In the genomic region with DNA sequence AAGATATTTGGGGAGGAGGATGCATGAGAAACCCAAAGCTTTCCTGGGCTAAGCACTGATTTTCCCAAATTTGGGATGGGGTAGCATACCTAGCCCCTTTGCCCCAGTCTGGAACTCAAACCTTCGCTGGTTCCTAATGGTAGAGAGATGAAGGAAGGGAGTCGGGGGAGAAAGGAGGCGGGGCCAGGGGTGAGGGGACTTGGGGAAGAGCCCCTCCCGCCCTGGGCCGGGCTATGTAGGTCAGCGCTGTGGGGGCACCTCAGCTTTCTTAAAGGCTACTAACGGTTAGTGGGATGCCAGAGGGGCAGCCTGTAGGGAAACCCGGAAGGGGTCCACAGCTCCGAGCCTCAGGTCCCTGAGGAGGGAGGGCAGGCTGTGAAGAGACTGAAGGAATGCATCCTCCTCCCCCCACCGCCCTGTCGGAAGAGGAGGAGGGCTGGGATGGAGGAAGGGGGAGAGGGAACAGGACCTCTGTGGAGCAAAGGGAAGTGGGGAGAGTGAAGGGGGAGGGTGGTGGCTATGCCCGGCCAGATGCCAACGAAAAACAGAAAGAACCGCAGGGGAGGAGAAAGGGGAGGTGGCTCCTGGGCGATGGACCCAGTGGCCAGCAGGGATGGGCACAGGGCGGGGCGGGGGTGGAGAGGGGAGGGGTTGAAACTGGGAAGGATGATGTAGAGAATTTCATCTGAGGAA, we compare ENCODE assay signal across 10 cellular contexts. TPM values are rescaled to one million over a fixed set of nuclear protein-coding genes. Genes with fewer than 3 reads are reported as not detected.
DNase-seq lines count a peak whose midpoint lies in the region; ATAC-seq, FAIRE-seq and TF ChIP-seq lines count a peak whose summit lies in the region.
"Had no signal": no experiment of that assay in that cellular context is flagged by ENCODE, and none has a peak within 500 bp of the region (broad histone marks: within the 10 kb centered on the region; RNA-seq: fewer than 3 reads in every experiment).

No MANE protein-coding gene starts in this region.

- peaks cover 67% of the 10 kb centered on the region for H3K27me3 Mint-ChIP-seq in neural crest cell (ENCODE audit: low read depth)

- no peak overlapping the region for H3K27ac Mint-ChIP-seq in neural crest cell (ENCODE audit: unreplicated experiment)

- intact Hi-C loops in Right ventricle myocardium superior (cut with DNase I), result no loop called here

- no peak for TF ChIP-seq CTCF in neural crest cell (conservative IDR thresholded peaks at IDR 0.05)

- H3K4me1 Mint-ChIP-seq in neural crest cell, result peaks cover 26% of the 10 kb centered on the region

- H3K36me3 Mint-ChIP-seq in neural crest cell (ENCODE audit: low read depth), result no peaks in the 10 kb centered on the region

- ATAC-seq in Right ventricle myocardium superior (ENCODE audit: poor library complexity), result peak; percentile 58
- no peak for ATAC-seq in GM21526 (IDR thresholded peaks at IDR 0.05; ENCODE audit: low FRiP score, unreplicated experiment)

- H3K9me3 Mint-ChIP-seq in neural crest cell, result no peaks in the 10 kb centered on the region
- H3K9me3 Mint-ChIP-seq: activated CD4-positive, alpha-beta T cell treated with anti-CD3 and anti-CD28 coated beads, Interleukin-2, amount 10 ng/mL, durations not matched to agents 7 days and 5 days had no signal

- no peak for TF ChIP-seq POLR2A in H54 (IDR thresholded peaks at IDR 0.05; ENCODE audit: low read depth, low read length)

- FAIRE-seq in H54 (lab: Jason Lieb, UNC), result no peak

- H3K4me3 Mint-ChIP-seq in neural crest cell, result peak overlapping the region; percentile 91
- H3K4me3 Mint-ChIP-seq: activated CD4-positive, alpha-beta T cell treated with anti-CD3 and anti-CD28 coated beads, Interleukin-2, amount 10 ng/mL, durations not matched to agents 7 days and 5 days had no signal

- DNase-seq in Ammon's horn (ENCODE audit: low spot score) (peak; percentile 57), SK-N-DZ (ENCODE audit: low spot score) (peak; percentile 9), Right ventricle myocardium superior (peak; percentile 61), neural crest cell (ENCODE audit: low read depth, low spot score) (no peak), DMS53 (lab: John Stamatoyannopoulos, UW) (no peak), H54 (ENCODE audit: insufficient read length, low spot score) (no peak)
- DNase-seq in activated naive CD4-positive, alpha-beta T cell treated with anti-CD3 and anti-CD28 coated beads, Interleukin-2, amount 50 U/mL, for 16 hours, result no peak
- DNase-seq: activated CD4-positive, alpha-beta T cell treated with anti-CD3 and anti-CD28 coated beads, Interleukin-2, amount 10 ng/mL, durations not matched to agents 7 days and 5 days; NCI-H1048 had no signal

RNA-seq across cellular contexts. Expression of a gene that starts 1.3 kb away (rescaled TPM):
- 9.9 and 11.3 TPM in 2 replicates for polyA plus RNA-seq in SK-N-DZ (2014; cell fraction: cytosol; rRNA removed)
- 4.1 and 5.1 TPM in 2 replicates for polyA plus RNA-seq in SK-N-DZ (2014; cell fraction: nucleus; rRNA removed)
- total RNA-seq in Right ventricle myocardium superior, result 5.3 TPM
- total RNA-seq in neural crest cell, result 10.0 and 10.4 TPM in 2 replicates
- total RNA-seq: activated CD4-positive, alpha-beta T cell treated with anti-CD3 and anti-CD28 coated beads, Interleukin-2, amount 10 ng/mL, durations not matched to agents 7 days and 5 days had no signal

RNA-seq across cellular contexts. Expression of a gene that starts 31.9 kb away (rescaled TPM):
- polyA plus RNA-seq in SK-N-DZ (2014; cell fraction: cytosol; rRNA removed), result 0.08 and 0.31 TPM in 2 replicates
- 0.13 and 0.97 TPM in 2 replicates for polyA plus RNA-seq in SK-N-DZ (2014; cell fraction: nucleus; rRNA removed)
- total RNA-seq in Right ventricle myocardium superior, result 8.1 TPM
- 0.98 and 1.1 TPM in 2 replicates for total RNA-seq in neural crest cell
- total RNA-seq: activated CD4-positive, alpha-beta T cell treated with anti-CD3 and anti-CD28 coated beads, Interleukin-2, amount 10 ng/mL, durations not matched to agents 7 days and 5 days had no signal

Comparison
In these comparisons a context has a peak if more than half of its experiments do, and no peak if none do; other contexts are left out.
1. DNase-seq: peak in Ammon's horn (single experiment), SK-N-DZ (single experiment) and Right ventricle myocardium superior (single experiment); none in neural crest cell (single experiment), DMS53 (single experiment), H54 (single experiment) and activated naive CD4-positive, alpha-beta T cell treated with anti-CD3 and anti-CD28 coated beads, Interleukin-2, amount 50 U/mL, for 16 hours (single experiment).